In genomic region chr22:46542011-46542985, GRCh38 we compare ENCODE assay signal across 8 cellular contexts. TPM values are rescaled to one million over a fixed set of nuclear protein-coding genes. Genes with fewer than 3 reads are reported as not detected.
A peak's percentile ranks its signal among the peaks of the same experiment; 100 is the strongest.
DNase-seq lines count a peak whose midpoint lies in the region; ATAC-seq and TF ChIP-seq lines count a peak whose summit lies in the region.

No MANE protein-coding gene starts in this region.

- DNase-seq in Caco-2 (peak; percentile 77 to 88), H9 (peak; percentile 91), NCI-H69 (lab: John Stamatoyannopoulos, UW) (peak; percentile 79), midbrain (lab: John Stamatoyannopoulos, UW) (peak; percentile 60)
- DNase-seq in activated CD4-positive, alpha-beta memory T cell treated with anti-CD3 and anti-CD28 coated beads, Interleukin-2, amount 10 ng/mL, durations not matched to agents 7 days and 5 days, result peak; percentile 69
- peak; percentile 35 for DNase-seq in effector CD8-positive, alpha-beta T cell (lab: John Stamatoyannopoulos, UW)
- DNase-seq in stimulated activated CD8-positive, alpha-beta memory T cell treated with anti-CD3 and anti-CD28 coated beads, Interleukin-4, amount 100 ng/mL, for 48 hours, result peak; percentile 81

- H3K9ac ChIP-seq in H9 (ENCODE audit: extremely low read depth, insufficient read length, low read length), result no peak overlapping the region

- H3K4me1 Mint-ChIP-seq in Caco-2 (ENCODE audit: low read depth, unreplicated experiment), result peaks cover 12% of the 10 kb centered on the region
- peaks cover 8 to 18% of the 10 kb centered on the region in 2 experiments for H3K4me1 Mint-ChIP-seq in H9
- H3K4me1 Mint-ChIP-seq in activated CD4-positive, alpha-beta memory T cell treated with anti-CD3 and anti-CD28 coated beads, Interleukin-2, amount 10 ng/mL, durations not matched to agents 7 days and 5 days, result peaks cover 5% of the 10 kb centered on the region

- no peak overlapping the region for H3K4me2 ChIP-seq in H9 (ENCODE audit: insufficient read depth, insufficient read length, low read length)

- H3K23ac ChIP-seq in H9 (ENCODE audit: insufficient read length, low read depth, low read length), result no peak overlapping the region

- H3K18ac ChIP-seq in H9 (ENCODE audit: insufficient read length, low read depth, low read length), result no peak overlapping the region

- no peaks in the 10 kb centered on the region for H3K9me3 ChIP-seq in Caco-2
- H3K9me3 ChIP-seq in H9 (ENCODE audit: control insufficient read depth, low read depth, low read length), result no peaks in the 10 kb centered on the region

- no peak overlapping the region for H3K4ac ChIP-seq in H9 (ENCODE audit: low read depth, low read length)

- BruUV-seq in Caco-2 (replicated peaks; lab: Mats Ljungman, UMichigan), result no TSS peak

- H4K8ac ChIP-seq in H9 (replicated peaks; ENCODE audit: insufficient read length, low read depth, low read length), result no peak overlapping the region

- no peak overlapping the region for H3T11ph ChIP-seq in H9 (ENCODE audit: low read length)

- H3K79me1 ChIP-seq in H9 (ENCODE audit: insufficient read depth, low read depth, low read length, poor library complexity, severe bottlenecking), result no peaks in the 10 kb centered on the region

- peaks cover 10% of the 10 kb centered on the region for H3K23me2 ChIP-seq in H9 (ENCODE audit: insufficient read length, low read depth, low read length, poor library complexity, severe bottlenecking)

- TF ChIP-seq CTCF in Caco-2 (IDR thresholded peaks at IDR 0.05; ENCODE audit: insufficient read depth in 1 of 2, low read depth in 1 of 2, low read length in 1 of 2, severe bottlenecking in 1 of 2, unreplicated experiment in 1 of 2), result peak; percentile 92 to 97
- TF ChIP-seq CTCF in H9 (conservative IDR thresholded peaks at IDR 0.05), result peak; percentile 97

- H3K27ac ChIP-seq in H9 (ENCODE audit: insufficient read length, low read depth, low read length), result no peak overlapping the region

- ATAC-seq in HG02885 (IDR thresholded peaks at IDR 0.05; ENCODE audit: poor library complexity, unreplicated experiment), result no peak

- no peak overlapping the region for H4K5ac ChIP-seq in H9 (ENCODE audit: insufficient read length, low read depth, low read length)

- H3K9me3 Mint-ChIP-seq in Caco-2 (ENCODE audit: unreplicated experiment) (no peaks in the 10 kb centered on the region), H9 (no peaks in the 10 kb centered on the region)
- no peaks in the 10 kb centered on the region for H3K9me3 Mint-ChIP-seq in activated CD4-positive, alpha-beta memory T cell treated with anti-CD3 and anti-CD28 coated beads, Interleukin-2, amount 10 ng/mL, durations not matched to agents 7 days and 5 days

- no peak overlapping the region for H2AK5ac ChIP-seq in H9 (ENCODE audit: insufficient read length, low read length)

- no peak overlapping the region for H3K27ac Mint-ChIP-seq in Caco-2 (ENCODE audit: unreplicated experiment)
- H3K27ac Mint-ChIP-seq in H9, result no peak overlapping the region
- no peak overlapping the region for H3K27ac Mint-ChIP-seq in activated CD4-positive, alpha-beta memory T cell treated with anti-CD3 and anti-CD28 coated beads, Interleukin-2, amount 10 ng/mL, durations not matched to agents 7 days and 5 days

- H3K27me3 ChIP-seq in Caco-2 (replicated peaks; ENCODE audit: control insufficient read depth, insufficient read depth, low read length) (no peaks in the 10 kb centered on the region), H9 (ENCODE audit: insufficient read depth, low read length) (peaks cover 12% of the 10 kb centered on the region; the same call in 1 of the 2 replicates)

- H2BK12ac ChIP-seq in H9 (ENCODE audit: insufficient read length, low read depth, low read length), result no peak overlapping the region

- no peaks in the 10 kb centered on the region for H4K20me1 ChIP-seq in H9 (ENCODE audit: control insufficient read depth, insufficient read depth, insufficient read length)

- no CpG with 5 or more reads among the region's 27 CpGs for WGBS in H9 (ENCODE audit: extremely low coverage, insufficient read length, low lambda C conversion rate)

- no peak overlapping the region for H2BK15ac ChIP-seq in H9 (ENCODE audit: low read depth, low read length)

- H3K4me3 ChIP-seq in Caco-2 (ENCODE audit: low read depth, low read length), result no peak overlapping the region

- H4K91ac ChIP-seq in H9 (ENCODE audit: insufficient read length, low read depth, low read length), result no peak overlapping the region

- no peak overlapping the region for H3K56ac ChIP-seq in H9 (ENCODE audit: insufficient read length, low read depth, low read length)

- H3K27me3 Mint-ChIP-seq in Caco-2 (ENCODE audit: insufficient read depth, unreplicated experiment), result no peaks in the 10 kb centered on the region
- H3K27me3 Mint-ChIP-seq in H9 (ENCODE audit: low read depth), result peaks cover 52% of the 10 kb centered on the region
- H3K27me3 Mint-ChIP-seq in activated CD4-positive, alpha-beta memory T cell treated with anti-CD3 and anti-CD28 coated beads, Interleukin-2, amount 10 ng/mL, durations not matched to agents 7 days and 5 days, result peaks cover 31% of the 10 kb centered on the region

- CTCF ChIA-PET in Caco-2 (lab: Charles Lee), result interaction anchor here (0.5 to 2.1 kb wide), 7 partner anchors 25 to 186 kb away, joined by 3 to 16 read pairs (median 5); no protein-coding TSS in a partner anchor
- CTCF ChIA-PET in activated CD4-positive, alpha-beta memory T cell treated with anti-CD3 and anti-CD28 coated beads, Interleukin-2, amount 10 ng/mL, durations not matched to agents 7 days and 5 days (lab: Charles Lee), result interaction anchor here (0.8 to 4.4 kb wide), 4 partner anchors 10 to 175 kb away, joined by 3 to 38 read pairs (median 4); no protein-coding TSS in a partner anchor

- no peak overlapping the region for H2BK20ac ChIP-seq in H9 (ENCODE audit: low read depth, low read length, poor library complexity, severe bottlenecking)

- H2BK5ac ChIP-seq in H9 (ENCODE audit: insufficient read length, low read length), result no peak overlapping the region

- H2BK120ac ChIP-seq in H9 (ENCODE audit: low read depth, low read length, poor library complexity, severe bottlenecking), result no peak overlapping the region

- POLR2A ChIA-PET in Caco-2 (lab: Charles Lee), result no interaction called here
- POLR2A ChIA-PET in activated CD4-positive, alpha-beta memory T cell treated with anti-CD3 and anti-CD28 coated beads, Interleukin-2, amount 10 ng/mL, durations not matched to agents 7 days and 5 days (lab: Charles Lee), result no interaction called here

- H3K36me3 ChIP-seq in Caco-2 (ENCODE audit: control insufficient read depth, insufficient read depth, low read length), result no peaks in the 10 kb centered on the region

- H3K14ac ChIP-seq in H9 (ENCODE audit: insufficient read depth, low read length), result no peak overlapping the region

- H2AFZ ChIP-seq in H9 (ENCODE audit: low read length), result no peak overlapping the region

- no peaks in the 10 kb centered on the region for H3K79me2 ChIP-seq in H9 (ENCODE audit: insufficient read depth, low read length)

- H3K4me3 Mint-ChIP-seq in Caco-2 (ENCODE audit: unreplicated experiment) (no peak overlapping the region), H9 (no peak overlapping the region)
- H3K4me3 Mint-ChIP-seq in activated CD4-positive, alpha-beta memory T cell treated with anti-CD3 and anti-CD28 coated beads, Interleukin-2, amount 10 ng/mL, durations not matched to agents 7 days and 5 days, result no peak overlapping the region

- intact Hi-C loops in Caco-2 (cut with micrococcal nuclease; ENCODE audit: unreplicated experiment), result loop anchor here (1.0 to 5.0 kb wide), 2 partner anchors 60 to 187 kb away; no protein-coding TSS in a partner anchor

- H3K36me3 Mint-ChIP-seq in Caco-2 (ENCODE audit: insufficient read depth, unreplicated experiment), result no peaks in the 10 kb centered on the region
- H3K36me3 Mint-ChIP-seq in H9 (ENCODE audit: insufficient read depth in 1 of 3, low read depth in 3 of 3), result no peaks in the 10 kb centered on the region
- no peaks in the 10 kb centered on the region for H3K36me3 Mint-ChIP-seq in activated CD4-positive, alpha-beta memory T cell treated with anti-CD3 and anti-CD28 coated beads, Interleukin-2, amount 10 ng/mL, durations not matched to agents 7 days and 5 days (ENCODE audit: low read depth)

- H3K4me1 ChIP-seq in Caco-2 (peaks cover 26% of the 10 kb centered on the region), H9 (ENCODE audit: insufficient read depth, low read length) (no peaks in the 10 kb centered on the region)

RNA-seq across cellular contexts. Expression of gene CELSR1, which starts 4.9 kb away (rescaled TPM):
- 29.5 and 33.2 TPM in 2 replicates for total RNA-seq in Caco-2 (2022)
- 21.2 and 22.6 TPM in 2 replicates for total RNA-seq in H9 (2021)
- under 1 TPM; 0.10 to 0.13 TPM for total RNA-seq in activated CD4-positive, alpha-beta memory T cell treated with anti-CD3 and anti-CD28 coated beads, Interleukin-2, amount 10 ng/mL, durations not matched to agents 7 days and 5 days

Comparison
In these comparisons a context has a peak if more than half of its experiments do, and no peak if none do; other contexts are left out.
1. DNase-seq: peak in every context shown above with its lines; median percentile 91 in H9; 82 in Caco-2; 81 in stimulated activated CD8-positive, alpha-beta memory T cell treated with anti-CD3 and anti-CD28 coated beads, Interleukin-4, amount 100 ng/mL, for 48 hours; 79 in NCI-H69; 69 in activated CD4-positive, alpha-beta memory T cell treated with anti-CD3 and anti-CD28 coated beads, Interleukin-2, amount 10 ng/mL, durations not matched to agents 7 days and 5 days; 60 in midbrain; 35 in effector CD8-positive, alpha-beta T cell.
2. RNA of gene CELSR1, which starts 4.9 kb away (total RNA-seq): 29.5 to 33.2 TPM in Caco-2 and 21.2 to 22.6 TPM in H9; 0.10 to 0.13 TPM in activated CD4-positive, alpha-beta memory T cell treated with anti-CD3 and anti-CD28 coated beads, Interleukin-2, amount 10 ng/mL, durations not matched to agents 7 days and 5 days; every median in the first group is over 10 times any median in the second.